In the genomic region with DNA sequence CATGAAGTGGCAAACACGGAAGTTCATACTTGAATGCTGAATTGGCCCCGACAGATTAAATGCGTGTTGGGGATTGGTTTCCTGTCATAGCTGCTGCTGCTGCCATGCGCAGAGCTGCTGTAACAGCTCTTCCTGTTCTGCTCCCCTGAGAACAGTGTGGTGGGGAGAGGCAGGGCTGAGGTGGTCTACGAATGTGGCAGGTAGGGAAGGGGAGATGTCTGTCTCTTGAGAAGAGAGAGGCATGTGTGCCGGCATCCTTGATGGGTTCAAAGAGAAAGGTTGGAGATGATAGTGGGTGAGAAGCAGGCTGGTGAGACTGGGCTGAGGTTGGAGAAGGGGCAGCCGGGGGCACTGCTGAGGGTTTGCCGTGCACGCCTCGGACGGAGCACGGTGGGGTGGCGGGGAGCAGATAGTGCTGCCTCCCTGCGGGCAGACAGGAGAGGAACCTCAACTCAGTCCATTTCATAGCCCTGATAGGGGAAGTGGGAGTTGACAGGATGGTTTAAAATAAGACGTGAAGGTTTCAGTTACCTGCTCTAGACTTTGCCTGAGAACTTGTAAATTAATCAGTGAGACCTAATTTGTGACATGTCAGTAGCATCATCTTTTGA, we compare ENCODE assay signal across 8 cellular contexts. TPM values are rescaled to one million over a fixed set of nuclear protein-coding genes. Genes with fewer than 3 reads are reported as not detected.
DNase-seq lines count a peak whose midpoint lies in the region; ATAC-seq and TF ChIP-seq lines count a peak whose summit lies in the region.

No MANE protein-coding gene starts in this region.

- intact Hi-C loops in left ventricle myocardium inferior (cut with micrococcal nuclease) = no loop called here

- no peak overlapping the region for H3K27ac ChIP-seq in left ventricle myocardium inferior (replicated peaks)

- H3K4me3 ChIP-seq in NB4 (ENCODE audit: low read depth, low read length) (peak overlapping the region; percentile 68), left ventricle myocardium inferior (peak overlapping the region; percentile 44)

- H3K36me3 ChIP-seq in left ventricle myocardium inferior = no peaks in the 10 kb centered on the region

- DNase-seq in GM10248 (ENCODE audit: extremely low spot score) (peak; percentile 85), NB4 (ENCODE audit: low read depth) (peak; percentile 94), left ventricle myocardium inferior (peak; percentile 25), nephron progenitor cell (no peak), SW480 (ENCODE audit: low spot score) (no peak)
- DNase-seq in activated T-cell treated with anti-CD3 and anti-CD28 coated beads, Interleukin-2, amount 50 U/mL, for 24 hours = peak; percentile 87
- peak; percentile 56 for DNase-seq in stimulated activated CD8-positive, alpha-beta memory T cell treated with anti-CD3 and anti-CD28 coated beads, Interleukin-15, amount 100 ng/mL, for 24 hours (ENCODE audit: low read depth)

- TF ChIP-seq POLR2A in NB4 (IDR thresholded peaks at IDR 0.05; ENCODE audit: extremely low read depth, insufficient read length) = peak; percentile 50

- peak overlapping the region; percentile 100 for H3K27ac Mint-ChIP-seq in activated T-cell treated with anti-CD3 and anti-CD28 coated beads, Interleukin-2, amount 50 U/mL, for 24 hours
- H3K27ac Mint-ChIP-seq in nephron progenitor cell = no peak overlapping the region

- peaks cover 64% of the 10 kb centered on the region for H3K4me1 Mint-ChIP-seq in activated T-cell treated with anti-CD3 and anti-CD28 coated beads, Interleukin-2, amount 50 U/mL, for 24 hours (ENCODE audit: low read depth)
- H3K4me1 Mint-ChIP-seq in nephron progenitor cell = peaks cover 9% of the 10 kb centered on the region

- TF ChIP-seq CTCF in GM10248 (IDR thresholded peaks at IDR 0.05; ENCODE audit: control extremely low read depth, extremely low read depth, low read depth, missing control alignments) (peak; percentile 79), NB4 (IDR thresholded peaks at IDR 0.05; ENCODE audit: low read depth, low read length) (peak; percentile 66), left ventricle myocardium inferior (IDR thresholded peaks at IDR 0.05; ENCODE audit: borderline replicate concordance) (peak; percentile 30), nephron progenitor cell (IDR thresholded peaks at IDR 0.05) (no peak)

- no peaks in the 10 kb centered on the region for H3K27me3 ChIP-seq in left ventricle myocardium inferior (ENCODE audit: low read depth)

- POLR2A ChIA-PET in GM10248 (lab: Yijun Ruan, JAX) = interaction anchor here (0.6 to 0.7 kb wide), 2 partner anchors 416 to 498 kb away, joined by 3 read pairs; partner anchors contain the start of gene TMEM177

- peak; percentile 98 for ATAC-seq in GM21723 (IDR thresholded peaks at IDR 0.05; ENCODE audit: unreplicated experiment)

- H3K9me3 ChIP-seq in left ventricle myocardium inferior (replicated peaks) = no peaks in the 10 kb centered on the region

- CTCF ChIA-PET in GM10248 (lab: Yijun Ruan, JAX) = interaction anchor here (0.6 to 10.0 kb wide), 26 partner anchors 7 to 825 kb away, joined by 3 to 100 read pairs (median 12); partner anchors contain the start of genes PTPN4 and TMEM185B

- peaks cover 13% of the 10 kb centered on the region for H3K4me1 ChIP-seq in left ventricle myocardium inferior

- H3K4me3 Mint-ChIP-seq in activated T-cell treated with anti-CD3 and anti-CD28 coated beads, Interleukin-2, amount 50 U/mL, for 24 hours = peak overlapping the region; percentile 89
- H3K4me3 Mint-ChIP-seq in nephron progenitor cell = no peak overlapping the region

- no peaks in the 10 kb centered on the region for H3K9me3 Mint-ChIP-seq in activated T-cell treated with anti-CD3 and anti-CD28 coated beads, Interleukin-2, amount 50 U/mL, for 24 hours
- H3K9me3 Mint-ChIP-seq in nephron progenitor cell = no peaks in the 10 kb centered on the region

- H3K36me3 Mint-ChIP-seq in activated T-cell treated with anti-CD3 and anti-CD28 coated beads, Interleukin-2, amount 50 U/mL, for 24 hours (ENCODE audit: low read depth) = peaks cover 2% of the 10 kb centered on the region
- H3K36me3 Mint-ChIP-seq in nephron progenitor cell (ENCODE audit: low read depth) = peaks cover 14% of the 10 kb centered on the region

- no peaks in the 10 kb centered on the region for H3K27me3 Mint-ChIP-seq in activated T-cell treated with anti-CD3 and anti-CD28 coated beads, Interleukin-2, amount 50 U/mL, for 24 hours
- H3K27me3 Mint-ChIP-seq in nephron progenitor cell (ENCODE audit: low read depth, poor library complexity) = no peaks in the 10 kb centered on the region

RNA-seq across cellular contexts. Expression of gene TMEM185B, which starts 46.1 kb away (rescaled TPM):
- total RNA-seq in left ventricle myocardium inferior = 21.0 TPM

Comparison
In these comparisons a context has a peak if more than half of its experiments do, and no peak if none do; other contexts are left out.
1. DNase-seq: peak in GM10248 (single experiment), NB4 (single experiment), activated T-cell treated with anti-CD3 and anti-CD28 coated beads, Interleukin-2, amount 50 U/mL, for 24 hours (single experiment), left ventricle myocardium inferior (single experiment) and stimulated activated CD8-positive, alpha-beta memory T cell treated with anti-CD3 and anti-CD28 coated beads, Interleukin-15, amount 100 ng/mL, for 24 hours (single experiment); none in nephron progenitor cell (single experiment) and SW480 (single experiment).